18 cellular contexts compared by ENCODE assay signal in genomic region chr5:91591076-91591475, GRCh38.
DNase-seq lines count a peak whose midpoint lies in the region.
"Had no signal": no experiment of that assay in that cellular context is flagged by ENCODE, and none has a peak within 500 bp of the region (broad histone marks: within the 10 kb centered on the region; RNA-seq: fewer than 3 reads in every experiment).

No MANE protein-coding gene starts in this region.

- DNase-seq in DMS79 treated with DMSO at 0.1 percent for 48 hours (lab: John Stamatoyannopoulos, UW) (peak; percentile 1), DMS79 (lab: John Stamatoyannopoulos, UW) (no peak), HT1080 (ENCODE audit: low read depth) (peak; percentile 5), RPMI7951 (ENCODE audit: low read depth) (peak; percentile 6), iPS DF 19.7 (ENCODE audit: low read depth, low spot score) (peak; percentile 30), NCI-H1092 (lab: John Stamatoyannopoulos, UW) (no peak)
- DNase-seq in stimulated activated CD4-positive, alpha-beta T cell treated with anti-CD3 and anti-CD28 coated beads, Interleukin-4, amount 100 ng/mL, for 1 hour, result no peak
- DNase-seq in NK-92 treated with Interleukin-12 subunit alpha and Interleukin-12 subunit beta, amount 100 ng/mL, for 24 hours (lab: John Stamatoyannopoulos, UW), result no peak
- DNase-seq: activated CD4-positive, alpha-beta T cell treated with anti-CD3 and anti-CD28 coated beads for 4 hours; adrenal gland; HFFc6; Karpas-422; left ventricle myocardium superior; NCI-H1436 treated with DMSO at 0.1 percent for 48 hours; Right ventricle myocardium superior; spleen; stimulated activated CD8-positive, alpha-beta memory T cell treated with anti-CD3 and anti-CD28 coated beads, Interleukin-4, amount 100 ng/mL, for 48 hours; substantia nigra had no signal

Comparison
In these comparisons a context has a peak if more than half of its experiments do, and no peak if none do; other contexts are left out.
1. DNase-seq: peak in DMS79 treated with DMSO at 0.1 percent for 48 hours (single experiment), HT1080 (single experiment), RPMI7951 (single experiment) and iPS DF 19.7 (single experiment); none in DMS79 (single experiment), NCI-H1092 (single experiment), stimulated activated CD4-positive, alpha-beta T cell treated with anti-CD3 and anti-CD28 coated beads, Interleukin-4, amount 100 ng/mL, for 1 hour (single experiment) and NK-92 treated with Interleukin-12 subunit alpha and Interleukin-12 subunit beta, amount 100 ng/mL, for 24 hours (single experiment).